16 cellular contexts compared by ENCODE assay signal in the genomic region with DNA sequence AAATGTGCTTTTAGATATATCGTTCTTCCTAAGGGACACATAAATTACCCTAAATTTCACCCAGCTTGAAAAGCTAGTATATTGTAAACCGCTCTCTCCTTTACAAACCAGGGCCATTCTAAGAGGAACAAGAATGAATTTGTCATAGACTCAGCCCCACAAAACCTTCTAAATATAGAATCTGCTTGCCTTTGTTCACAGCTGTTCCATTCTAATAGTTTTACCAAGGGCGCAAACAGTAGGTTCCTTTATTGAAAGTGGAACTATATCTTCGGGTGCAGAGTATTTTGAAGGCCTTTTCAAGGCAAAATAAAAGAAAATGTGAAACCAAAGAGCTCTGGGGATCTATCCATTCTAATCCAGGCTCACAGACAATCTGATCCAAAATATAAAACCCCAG.
"Had no signal": no experiment of that assay in that cellular context is flagged by ENCODE, and none has a peak within 500 bp of the region (broad histone marks: within the 10 kb centered on the region; RNA-seq: fewer than 3 reads in every experiment).

No MANE protein-coding gene starts in this region.

- H3K4me2 ChIP-seq: hepatocyte had no signal

- H3K36me3 ChIP-seq: prostate gland, right atrium auricular region, upper lobe of left lung had no signal

- H2AFZ ChIP-seq: hepatocyte had no signal

- H3K79me2 ChIP-seq: hepatocyte had no signal

- H3K9me3 ChIP-seq: prostate gland, right atrium auricular region, testis, upper lobe of left lung had no signal

- DNase-seq: activated CD4-positive, alpha-beta memory T cell treated with anti-CD3 and anti-CD28 coated beads for 36 hours; activated CD4-positive, alpha-beta T cell treated with anti-CD3 and anti-CD28 coated beads for 4 hours; activated CD8-positive, alpha-beta memory T cell treated with anti-CD3 and anti-CD28 coated beads, Interleukin-2, amount 10 ng/mL, durations not matched to agents 7 days and 5 days; activated naive CD8-positive, alpha-beta T cell treated with anti-CD3 and anti-CD28 coated beads for 36 hours; amniotic stem cell; effector memory CD8-positive, alpha-beta T cell; left cardiac atrium; stimulated activated CD4-positive, alpha-beta T cell treated with anti-CD3 and anti-CD28 coated beads, Interleukin-2, amount 100 ng/mL, for 24 hours; stimulated activated naive CD8-positive, alpha-beta T cell treated with anti-CD3 and anti-CD28 coated beads, Interleukin-15, amount 100 ng/mL, for 72 hours; testis; upper lobe of left lung had no signal

- ATAC-seq: activated CD8-positive, alpha-beta memory T cell treated with anti-CD3 and anti-CD28 coated beads, Interleukin-2, amount 10 ng/mL, durations not matched to agents 7 days and 5 days; effector memory CD8-positive, alpha-beta T cell; left cardiac atrium; natural killer cell treated with Interleukin-12 subunit alpha and Interleukin-12 subunit beta and Interleukin-15 and Interleukin-18, amount 100 ng/mL, for 72 hours; stimulated activated naive CD8-positive, alpha-beta T cell treated with anti-CD3 and anti-CD28 coated beads, Interleukin-15, amount 100 ng/mL, for 72 hours; WTC11 had no signal

- H3K27me3 ChIP-seq: hepatocyte, right atrium auricular region, testis, upper lobe of left lung had no signal

- H3K4me3 ChIP-seq: hepatocyte, prostate gland, right atrium auricular region, testis, upper lobe of left lung had no signal

- H3K4me1 ChIP-seq: prostate gland, right atrium auricular region, testis, upper lobe of left lung had no signal

- H3K27ac ChIP-seq: hepatocyte, prostate gland, right atrium auricular region, testis, upper lobe of left lung had no signal
